Comparison of ENCODE assay signal across 8 cellular contexts in the genomic region with DNA sequence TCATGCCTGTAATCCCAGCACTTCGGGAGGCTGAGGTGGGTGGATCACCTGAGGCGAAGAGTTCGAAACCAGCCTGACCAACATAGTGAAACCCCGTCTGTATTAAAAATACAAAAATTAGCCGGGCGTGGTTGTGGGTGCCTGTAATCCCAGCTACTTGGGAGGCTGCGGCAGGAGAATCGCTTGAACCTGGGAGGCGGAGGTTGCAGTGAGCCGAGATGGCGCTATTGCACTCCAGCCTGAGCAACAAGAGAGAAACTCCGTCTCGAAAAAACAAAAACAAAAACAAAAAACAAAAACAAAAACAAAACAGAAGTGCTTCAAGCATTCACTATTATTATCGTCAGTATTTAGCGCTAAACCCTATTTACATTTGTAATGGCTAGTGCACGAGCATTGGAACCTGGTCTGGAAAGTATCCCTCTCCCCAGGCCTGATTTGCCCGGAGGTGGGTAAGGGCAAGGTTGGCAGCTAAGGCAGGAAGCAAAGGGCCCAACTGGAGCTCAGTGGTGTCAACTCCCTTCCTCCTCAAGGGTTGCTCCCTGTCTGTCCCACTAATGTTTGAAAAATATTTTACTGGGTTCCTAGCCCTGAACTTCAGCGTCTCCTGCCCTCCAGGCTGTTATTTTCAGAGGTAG. TPM values are rescaled to one million over a fixed set of nuclear protein-coding genes. Genes with fewer than 3 reads are reported as not detected.
"Had no signal": no experiment of that assay in that cellular context is flagged by ENCODE, and none has a peak within 500 bp of the region (broad histone marks: within the 10 kb centered on the region; RNA-seq: fewer than 3 reads in every experiment).

No MANE protein-coding gene starts in this region.

RNA-seq across cellular contexts. Expression of a gene that starts 5.9 kb away (rescaled TPM):
- total RNA-seq: activated CD4-positive, alpha-beta memory T cell treated with anti-CD3 and anti-CD28 coated beads, Interleukin-2, amount 10 ng/mL, durations not matched to agents 7 days and 5 days; activated T-helper 2 cell treated with anti-CD3 and anti-CD28 coated beads, Interferon-gamma antibody, Interleukin-2, Interleukin-4, amounts not matched to agents 10 μg/mL and 5 μg/mL and 100 μg/mL, durations not matched to agents 14 hours and 24 hours and 36 hours had no signal

RNA-seq across cellular contexts. Expression of a gene that starts 19.2 kb away (rescaled TPM):
- total RNA-seq: activated CD4-positive, alpha-beta memory T cell treated with anti-CD3 and anti-CD28 coated beads, Interleukin-2, amount 10 ng/mL, durations not matched to agents 7 days and 5 days; activated CD4-positive, alpha-beta T cell treated with anti-CD3 and anti-CD28 coated beads, Interleukin-2, amount 10 ng/mL, durations not matched to agents 7 days and 5 days; activated T-helper 2 cell treated with anti-CD3 and anti-CD28 coated beads, Interferon-gamma antibody, Interleukin-2, Interleukin-4, amounts not matched to agents 10 μg/mL and 5 μg/mL and 100 μg/mL, durations not matched to agents 14 hours and 24 hours and 36 hours; dermis microvascular lymphatic vessel endothelial cell; lower leg skin; natural killer cell; T-helper 1 cell treated with Interleukin-12 subunit alpha and Interleukin-12 subunit beta and Interleukin-4 antibody, amounts not matched to agents 30 ng/mL and 1 ng/mL, for 36 hours had no signal
- polyA plus RNA-seq: fibroblast of lung had no signal

RNA-seq across cellular contexts. Expression of a gene that starts 32.9 kb away (rescaled TPM):
- total RNA-seq: dermis microvascular lymphatic vessel endothelial cell had no signal
